In the genomic region with DNA sequence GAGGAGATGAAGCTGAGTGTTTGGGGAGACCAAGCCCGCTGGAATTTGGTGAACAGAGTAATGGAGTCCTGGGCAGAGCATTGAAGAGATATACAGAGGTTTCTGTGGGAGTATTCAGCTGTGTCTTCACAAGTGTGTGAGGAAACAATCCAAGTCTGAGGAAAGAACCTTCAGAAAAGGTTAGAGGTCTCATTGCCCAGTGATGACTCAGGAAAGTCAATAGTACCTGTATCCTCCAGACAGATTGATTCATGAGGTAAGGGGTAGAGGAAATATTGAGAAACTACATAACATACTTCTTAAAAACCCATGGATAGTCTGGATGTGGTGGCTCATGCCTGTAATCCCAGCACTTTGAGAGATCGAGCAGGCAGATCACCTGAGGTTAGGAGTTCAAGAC, we compare ENCODE assay signal across 22 cellular contexts.
DNase-seq lines count a peak whose midpoint lies in the region; ATAC-seq, FAIRE-seq and TF ChIP-seq lines count a peak whose summit lies in the region.
"Had no signal": no experiment of that assay in that cellular context is flagged by ENCODE, and none has a peak within 500 bp of the region (broad histone marks: within the 10 kb centered on the region; RNA-seq: fewer than 3 reads in every experiment).

No MANE protein-coding gene starts in this region.

- no peak for FAIRE-seq in A549 (lab: Jason Lieb, UNC)
- FAIRE-seq: A204.1, HTR-8/SVneo had no signal

- H3K27me3 ChIP-seq in RWPE2 (ENCODE audit: insufficient read depth, poor library complexity, severe bottlenecking): no peaks in the 10 kb centered on the region
- H3K27me3 ChIP-seq in kidney epithelial cell (ENCODE audit: control insufficient read depth, insufficient read depth, low read length): no peaks in the 10 kb centered on the region
- H3K27me3 ChIP-seq: BLaER1 had no signal

- TF ChIP-seq EP300 in A549 (IDR thresholded peaks at IDR 0.05): peak in 1 of 2 experiments; percentile 27; a peak in 1 of 5 replicates

- no peaks in the 10 kb centered on the region for H3K36me3 ChIP-seq in RWPE2 (ENCODE audit: low read depth)
- H3K36me3 ChIP-seq in kidney epithelial cell (ENCODE audit: control insufficient read depth, insufficient read depth, low read length): no peaks in the 10 kb centered on the region
- H3K36me3 ChIP-seq: BLaER1, HAP-1 had no signal

- TF ChIP-seq POLR2A in A549 (IDR thresholded peaks at IDR 0.05; ENCODE audit: low read length): no peak

- DNase-seq in A549 (ENCODE audit: low read depth in 1 of 2, low spot score in 1 of 2) (peak; percentile 19 to 84), HPDE6-E6E7 (ENCODE audit: extremely low spot score) (peak; percentile 73), RWPE2 (ENCODE audit: low spot score) (no peak), kidney epithelial cell (ENCODE audit: low read depth) (peak; percentile 16), DMS 273 treated with DMSO at 0.1 percent for 48 hours (lab: John Stamatoyannopoulos, UW) (no peak)
- DNase-seq: CD4-positive, alpha-beta memory T cell; DMS79 treated with DMSO at 0.1 percent for 48 hours; IMR-90; NCI-H1417 treated with DMSO at 0.1 percent for 48 hours; NCI-H187 treated with DMSO at 0.1 percent for 48 hours; NCI-H345; NCI-H524 treated with DMSO at 0.1 percent for 48 hours; Right ventricle myocardium superior; SK-N-SH had no signal

- CTCF ChIA-PET in A549 (lab: Yijun Ruan, JAX): no interaction called here

- WGBS in A549 (ENCODE audit: missing lambda C conversion rate): 16% methylated on average over 2 of the region's 2 CpGs

- no peaks in the 10 kb centered on the region for H3K9me3 ChIP-seq in A549
- H3K9me3 ChIP-seq in RWPE2 (ENCODE audit: severe bottlenecking): no peaks in the 10 kb centered on the region
- H3K9me3 ChIP-seq: BLaER1, HAP-1, SK-N-SH had no signal

- H3K4me1 ChIP-seq in A549: peaks cover 26% of the 10 kb centered on the region
- peaks cover 31% of the 10 kb centered on the region for H3K4me1 ChIP-seq in RWPE2 (ENCODE audit: insufficient read depth, poor library complexity, severe bottlenecking)
- H3K4me1 ChIP-seq: BLaER1, HAP-1 had no signal

- H3K27ac ChIP-seq in A549 (peak overlapping the region; percentile 66 to 86), RWPE2 (ENCODE audit: poor library complexity, severe bottlenecking) (peak overlapping the region; percentile 80)
- H3K27ac ChIP-seq: BLaER1 had no signal

- peak overlapping the region; percentile 63 for H3K4me2 ChIP-seq in A549
- H3K4me2 ChIP-seq: BLaER1, SK-N-SH had no signal

- peak; percentile 95 to 98 for ATAC-seq in A549
- peak; percentile 84 for ATAC-seq in RWPE2 (ENCODE audit: low read depth)
- ATAC-seq in esophagus mucosa: no peak
- no peak for ATAC-seq in HG02623 (IDR thresholded peaks at IDR 0.05; ENCODE audit: unreplicated experiment)
- no peak for ATAC-seq in HG03175 (IDR thresholded peaks at IDR 0.05; ENCODE audit: unreplicated experiment)
- ATAC-seq: Panc1 had no signal

- POLR2A ChIA-PET in A549 (lab: Yijun Ruan, JAX): interaction anchor here (0.6 to 1.5 kb wide), 2 partner anchors 68 to 392 kb away, joined by 5 to 6 read pairs; partner anchors contain the start of gene GALNT13

- H3K4me3 ChIP-seq in A549 (no peak overlapping the region), RWPE2 (ENCODE audit: severe bottlenecking) (no peak overlapping the region), kidney epithelial cell (ENCODE audit: low read depth, low read length) (no peak overlapping the region)
- H3K4me3 ChIP-seq: BLaER1, HAP-1 had no signal

- TF ChIP-seq RAD21 in A549 (conservative IDR thresholded peaks at IDR 0.05 in 1 of 2, IDR thresholded peaks at IDR 0.05 in 1 of 2): no peak; a peak in 1 of 5 replicates

- TF ChIP-seq CTCF in A549 (IDR thresholded peaks at IDR 0.05) (no peak), RWPE2 (IDR thresholded peaks at IDR 0.05; ENCODE audit: poor library complexity, severe bottlenecking) (no peak), kidney epithelial cell (IDR thresholded peaks at IDR 0.05; ENCODE audit: insufficient read depth, low read length, poor library complexity, severe bottlenecking) (no peak)

TF ChIP-seq in A549, 52 proteins besides CTCF, POLR2A, EP300 and RAD21 (continues in another document):
- TF ChIP-seq KDM5A (IDR thresholded peaks at IDR 0.05) (no peak), ESRRA (IDR thresholded peaks at IDR 0.05; ENCODE audit: borderline replicate concordance, low read length) (no peak), HOXB5 (CRISPR knock-in tag; IDR thresholded peaks at IDR 0.05) (peak; percentile 94), GATA3 (IDR thresholded peaks at IDR 0.05; ENCODE audit: borderline replicate concordance) (peak; percentile 40; the same call in 1 of the 2 replicates), EHF (CRISPR knock-in tag; IDR thresholded peaks at IDR 0.05) (no peak), HDAC2 (IDR thresholded peaks at IDR 0.05) (no peak), PHF8 (IDR thresholded peaks at IDR 0.05; ENCODE audit: borderline replicate concordance, low read depth) (no peak), JUN (IDR thresholded peaks at IDR 0.05) (peak; percentile 46 to 48; a peak in 2 of 5 replicates), HES2 (IDR thresholded peaks at IDR 0.05) (peak; percentile 74), USF2 (IDR thresholded peaks at IDR 0.05) (no peak), JUNB (IDR thresholded peaks at IDR 0.05) (peak; percentile 83), HOXA7 (CRISPR knock-in tag; IDR thresholded peaks at IDR 0.05) (no peak), CHD2 (IDR thresholded peaks at IDR 0.05; ENCODE audit: low read length, partially characterized antibody) (no peak), RNF2 (IDR thresholded peaks at IDR 0.05; ENCODE audit: borderline replicate concordance, low read depth) (no peak), CEBPB (IDR thresholded peaks at IDR 0.05) (peak; percentile 69 to 86), E2F6 (IDR thresholded peaks at IDR 0.05; ENCODE audit: borderline replicate concordance, low read depth) (no peak), CHD4 (IDR thresholded peaks at IDR 0.05; ENCODE audit: borderline replicate concordance) (no peak), ZSCAN20 (CRISPR knock-in tag; IDR thresholded peaks at IDR 0.05) (no peak), HMGXB4 (CRISPR knock-in tag; IDR thresholded peaks at IDR 0.05; ENCODE audit: borderline replicate concordance) (no peak), RARB (CRISPR knock-in tag; IDR thresholded peaks at IDR 0.05) (no peak), MAZ (IDR thresholded peaks at IDR 0.05; ENCODE audit: borderline replicate concordance, low read depth, low read length) (no peak), ZFP36 (IDR thresholded peaks at IDR 0.05; ENCODE audit: borderline replicate concordance, partially characterized antibody) (no peak), TP53 (CRISPR knock-in tag; IDR thresholded peaks at IDR 0.05) (no peak), FOXS1 (CRISPR knock-in tag; IDR thresholded peaks at IDR 0.05) (no peak)
- TF ChIP-seq, protein P1, sequence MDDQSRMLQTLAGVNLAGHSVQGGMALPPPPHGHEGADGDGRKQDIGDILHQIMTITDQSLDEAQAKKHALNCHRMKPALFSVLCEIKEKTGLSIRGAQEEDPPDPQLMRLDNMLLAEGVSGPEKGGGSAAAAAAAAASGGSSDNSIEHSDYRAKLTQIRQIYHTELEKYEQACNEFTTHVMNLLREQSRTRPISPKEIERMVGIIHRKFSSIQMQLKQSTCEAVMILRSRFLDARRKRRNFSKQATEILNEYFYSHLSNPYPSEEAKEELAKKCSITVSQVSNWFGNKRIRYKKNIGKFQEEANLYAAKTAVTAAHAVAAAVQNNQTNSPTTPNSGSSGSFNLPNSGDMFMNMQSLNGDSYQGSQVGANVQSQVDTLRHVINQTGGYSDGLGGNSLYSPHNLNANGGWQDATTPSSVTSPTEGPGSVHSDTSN (IDR thresholded peaks at IDR 0.05): no peak
- TF ChIP-seq, protein P2, sequence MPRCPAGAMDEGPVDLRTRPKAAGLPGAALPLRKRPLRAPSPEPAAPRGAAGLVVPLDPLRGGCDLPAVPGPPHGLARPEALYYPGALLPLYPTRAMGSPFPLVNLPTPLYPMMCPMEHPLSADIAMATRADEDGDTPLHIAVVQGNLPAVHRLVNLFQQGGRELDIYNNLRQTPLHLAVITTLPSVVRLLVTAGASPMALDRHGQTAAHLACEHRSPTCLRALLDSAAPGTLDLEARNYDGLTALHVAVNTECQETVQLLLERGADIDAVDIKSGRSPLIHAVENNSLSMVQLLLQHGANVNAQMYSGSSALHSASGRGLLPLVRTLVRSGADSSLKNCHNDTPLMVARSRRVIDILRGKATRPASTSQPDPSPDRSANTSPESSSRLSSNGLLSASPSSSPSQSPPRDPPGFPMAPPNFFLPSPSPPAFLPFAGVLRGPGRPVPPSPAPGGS (IDR thresholded peaks at IDR 0.05): no peak

Comparison
In these comparisons a context has a peak if more than half of its experiments do, and no peak if none do; other contexts are left out.
1. ATAC-seq: peak in A549 (2 of 2) and RWPE2 (single experiment); none in esophagus mucosa (single experiment), HG02623 (single experiment) and HG03175 (single experiment).
2. DNase-seq: peak in A549 (2 of 2), HPDE6-E6E7 (single experiment) and kidney epithelial cell (single experiment); none in RWPE2 (single experiment) and DMS 273 treated with DMSO at 0.1 percent for 48 hours (single experiment).